In genomic region chr3:110178965-110179364, GRCh38 we compare ENCODE assay signal across 23 cellular contexts.
DNase-seq lines count a peak whose midpoint lies in the region; ATAC-seq and TF ChIP-seq lines count a peak whose summit lies in the region.
"Had no signal": no experiment of that assay in that cellular context is flagged by ENCODE, and none has a peak within 500 bp of the region (broad histone marks: within the 10 kb centered on the region; RNA-seq: fewer than 3 reads in every experiment).

No MANE protein-coding gene starts in this region.

- no peak overlapping the region for H3K27ac Mint-ChIP-seq in neural progenitor cell
- H3K27ac Mint-ChIP-seq: activated CD8-positive, alpha-beta T cell treated with anti-CD3 and anti-CD28 coated beads for 36 hours; CD4-positive, CD25-positive, alpha-beta regulatory T cell; mesothelial cell of epicardium; natural killer cell treated with Interleukin-12 subunit alpha and Interleukin-12 subunit beta and Interleukin-15 and Interleukin-18, amount 100 ng/mL, for 72 hours had no signal

- peaks cover 23% of the 10 kb centered on the region for H3K4me1 Mint-ChIP-seq in neural progenitor cell
- H3K4me1 Mint-ChIP-seq: CD4-positive, CD25-positive, alpha-beta regulatory T cell; mesothelial cell of epicardium had no signal

- no peaks in the 10 kb centered on the region for H3K27me3 Mint-ChIP-seq in neural progenitor cell (ENCODE audit: insufficient read depth, low read depth)
- H3K27me3 Mint-ChIP-seq: CD4-positive, CD25-positive, alpha-beta regulatory T cell; natural killer cell treated with Interleukin-12 subunit alpha and Interleukin-12 subunit beta and Interleukin-15 and Interleukin-18, amount 100 ng/mL, for 72 hours had no signal

- H3K36me3 ChIP-seq in neural progenitor cell: no peaks in the 10 kb centered on the region
- H3K36me3 ChIP-seq: HAP-1 had no signal

- H3K9me3 Mint-ChIP-seq in neural progenitor cell: no peaks in the 10 kb centered on the region
- H3K9me3 Mint-ChIP-seq: activated CD8-positive, alpha-beta T cell treated with anti-CD3 and anti-CD28 coated beads for 36 hours; CD4-positive, CD25-positive, alpha-beta regulatory T cell; mesothelial cell of epicardium; natural killer cell treated with Interleukin-12 subunit alpha and Interleukin-12 subunit beta and Interleukin-15 and Interleukin-18, amount 100 ng/mL, for 72 hours had no signal

- ATAC-seq in HG03095 (IDR thresholded peaks at IDR 0.05; ENCODE audit: unreplicated experiment) (no peak), HG03442 (IDR thresholded peaks at IDR 0.05; ENCODE audit: unreplicated experiment) (no peak)
- ATAC-seq: activated CD8-positive, alpha-beta T cell treated with anti-CD3 and anti-CD28 coated beads for 36 hours; natural killer cell treated with Interleukin-12 subunit alpha and Interleukin-12 subunit beta and Interleukin-15 and Interleukin-18, amount 100 ng/mL, for 72 hours had no signal

- no peak overlapping the region for H3K4me3 Mint-ChIP-seq in neural progenitor cell
- H3K4me3 Mint-ChIP-seq: activated CD8-positive, alpha-beta T cell treated with anti-CD3 and anti-CD28 coated beads for 36 hours; CD4-positive, CD25-positive, alpha-beta regulatory T cell; mesothelial cell of epicardium; natural killer cell treated with Interleukin-12 subunit alpha and Interleukin-12 subunit beta and Interleukin-15 and Interleukin-18, amount 100 ng/mL, for 72 hours had no signal

- H3K79me2 ChIP-seq in neural progenitor cell (ENCODE audit: low read depth): no peaks in the 10 kb centered on the region

- peak overlapping the region; percentile 23 for H3K4me2 ChIP-seq in neural progenitor cell
- H3K4me2 ChIP-seq: KMS-11 had no signal

- H2AFZ ChIP-seq in neural progenitor cell (replicated peaks): no peak overlapping the region

- no peak overlapping the region for H3K9ac ChIP-seq in neural progenitor cell
- H3K9ac ChIP-seq: KMS-11 had no signal

- no peak overlapping the region for H3K27ac ChIP-seq in neural progenitor cell
- H3K27ac ChIP-seq: KMS-11 had no signal

- peaks cover 15% of the 10 kb centered on the region for H3K4me1 ChIP-seq in neural progenitor cell

- no peaks in the 10 kb centered on the region for H3F3A ChIP-seq in neural progenitor cell (ENCODE audit: low read depth)

- no peaks in the 10 kb centered on the region for H3K36me3 Mint-ChIP-seq in neural progenitor cell
- H3K36me3 Mint-ChIP-seq: CD4-positive, CD25-positive, alpha-beta regulatory T cell; mesothelial cell of epicardium; natural killer cell treated with Interleukin-12 subunit alpha and Interleukin-12 subunit beta and Interleukin-15 and Interleukin-18, amount 100 ng/mL, for 72 hours had no signal

- H3K9me3 ChIP-seq in neural progenitor cell (ENCODE audit: low read depth): no peaks in the 10 kb centered on the region
- H3K9me3 ChIP-seq: HAP-1 had no signal

- TF ChIP-seq CTCF in fibroblast of villous mesenchyme (IDR thresholded peaks at IDR 0.05; ENCODE audit: insufficient read depth, low read depth, low read length): no peak
- no peak for TF ChIP-seq CTCF in neural progenitor cell (IDR thresholded peaks at IDR 0.05)

- no peaks in the 10 kb centered on the region for H3K27me3 ChIP-seq in neural progenitor cell

- DNase-seq in GM03348 (ENCODE audit: low spot score) (peak; percentile 28), NCI-H69 (lab: John Stamatoyannopoulos, UW) (peak; percentile 0), fibroblast of villous mesenchyme (ENCODE audit: low read depth) (peak; percentile 48), neural progenitor cell (ENCODE audit: low spot score) (peak; percentile 17), kidney glomerular epithelial cell (lab: John Stamatoyannopoulos, UW) (no peak), DMS53 (lab: John Stamatoyannopoulos, UW) (no peak)
- DNase-seq: activated CD8-positive, alpha-beta T cell treated with anti-CD3 and anti-CD28 coated beads for 36 hours; activated naive CD4-positive, alpha-beta T cell treated with Interleukin-2 at 50 U/mL for 16 hours; activated T-cell treated with anti-CD3 and anti-CD28 coated beads, Interleukin-2, amount 50 U/mL, for 1 hour; CD4-positive, CD25-positive, alpha-beta regulatory T cell; effector CD8-positive, alpha-beta T cell; GF-D8; glutamatergic neuron; NCI-H187 treated with DMSO at 0.1 percent for 48 hours; stimulated activated CD4-positive, alpha-beta T cell treated with anti-CD3 and anti-CD28 coated beads, Interleukin-1b, Interleukin-23, amount 100 ng/mL, for 48 hours; substantia nigra; T1000 had no signal

- no peak overlapping the region for H3K4me3 ChIP-seq in fibroblast of villous mesenchyme (ENCODE audit: low read depth, low read length)
- H3K4me3 ChIP-seq in neural progenitor cell: no peak overlapping the region
- H3K4me3 ChIP-seq: HAP-1 had no signal

- no peaks in the 10 kb centered on the region for H4K20me1 ChIP-seq in neural progenitor cell (ENCODE audit: low read depth)

Comparison
In these comparisons a context has a peak if more than half of its experiments do, and no peak if none do; other contexts are left out.
1. DNase-seq: peak in GM03348 (single experiment), NCI-H69 (single experiment), fibroblast of villous mesenchyme (single experiment) and neural progenitor cell (single experiment); none in kidney glomerular epithelial cell (single experiment) and DMS53 (single experiment).